Comparison of ENCODE assay signal across 9 cellular contexts in genomic region chr16:4769306-4769638, GRCh38. TPM values are rescaled to one million over a fixed set of nuclear protein-coding genes. Genes with fewer than 3 reads are reported as not detected.
DNase-seq lines count a peak whose midpoint lies in the region; ATAC-seq and TF ChIP-seq lines count a peak whose summit lies in the region.
"Had no signal": no experiment of that assay in that cellular context is flagged by ENCODE, and none has a peak within 500 bp of the region (broad histone marks: within the 10 kb centered on the region; RNA-seq: fewer than 3 reads in every experiment).

No MANE protein-coding gene starts in this region.

- H3K4me3 Mint-ChIP-seq in IgD-negative memory B cell (peak overlapping the region; percentile 50 to 98 (median 94)), chondrocyte (ENCODE audit: unreplicated experiment) (peak overlapping the region; percentile 82)

- H3K27me3 ChIP-seq in mucosa of rectum (ENCODE audit: control insufficient read depth in 2 of 2, insufficient read depth in 2 of 2, low read length in 2 of 2) (no peaks in the 10 kb centered on the region), brain microvascular endothelial cell (replicated peaks) (no peaks in the 10 kb centered on the region)

- H3K36me3 ChIP-seq in mucosa of rectum (ENCODE audit: control insufficient read depth in 2 of 2, insufficient read depth in 2 of 2, low read length in 2 of 2) (peaks cover 0 to 7% of the 10 kb centered on the region in 2 donors), brain microvascular endothelial cell (replicated peaks) (peaks cover 3% of the 10 kb centered on the region)

- H3K9me3 ChIP-seq in mucosa of rectum (ENCODE audit: control insufficient read depth in 2 of 2, low read length in 2 of 2): no peaks in the 10 kb centered on the region

- no peak for ATAC-seq in GM18873 (IDR thresholded peaks at IDR 0.05; ENCODE audit: low FRiP score, unreplicated experiment)

- peak overlapping the region; percentile 73 to 96 for H3K4me3 ChIP-seq in mucosa of rectum (ENCODE audit: low read length in 2 of 2)
- H3K4me3 ChIP-seq in brain microvascular endothelial cell (ENCODE audit: low read depth, low read length): no peak overlapping the region

- H3K36me3 Mint-ChIP-seq in IgD-negative memory B cell: no peaks in the 10 kb centered on the region
- H3K36me3 Mint-ChIP-seq in chondrocyte (ENCODE audit: low read depth): no peaks in the 10 kb centered on the region

- H3K4me1 ChIP-seq in mucosa of rectum (ENCODE audit: control insufficient read depth in 2 of 2, insufficient read depth in 2 of 2, low read length in 2 of 2): peaks cover 20 to 24% of the 10 kb centered on the region in 2 donors

- H3K9ac ChIP-seq in mucosa of rectum (ENCODE audit: low read depth in 1 of 2, low read length in 2 of 2): peak overlapping the region; percentile 32 to 75

- H3K27me3 Mint-ChIP-seq in IgD-negative memory B cell: no peaks in the 10 kb centered on the region
- H3K27me3 Mint-ChIP-seq in chondrocyte (ENCODE audit: low read depth): no peaks in the 10 kb centered on the region

- no peak for TF ChIP-seq CTCF in 22Rv1 (IDR thresholded peaks at IDR 0.05)
- TF ChIP-seq CTCF in chondrocyte (IDR thresholded peaks at IDR 0.05): no peak
- TF ChIP-seq CTCF in brain microvascular endothelial cell (IDR thresholded peaks at IDR 0.05; ENCODE audit: low read depth, low read length, missing control alignments): no peak

- H3K27ac ChIP-seq in 22Rv1 (peak overlapping the region; percentile 91), mucosa of rectum (ENCODE audit: low read depth in 2 of 2, low read length in 2 of 2) (peak overlapping the region in 1 of 2 donors; percentile 95), brain microvascular endothelial cell (no peak overlapping the region)

- in situ Hi-C loops in brain microvascular endothelial cell (cut with HindIII; ENCODE audit: low pct_ligation_motif_present, low sequenced_read_pairs): no loop called here

- no peaks in the 10 kb centered on the region for H3K9me3 Mint-ChIP-seq in IgD-negative memory B cell
- no peaks in the 10 kb centered on the region for H3K9me3 Mint-ChIP-seq in chondrocyte (ENCODE audit: low read depth)

- peaks cover 12 to 24% (median 15%) of the 10 kb centered on the region in 3 donors for H3K4me1 Mint-ChIP-seq in IgD-negative memory B cell
- H3K4me1 Mint-ChIP-seq in chondrocyte (ENCODE audit: low read depth): peaks cover 29% of the 10 kb centered on the region

- DNase-seq in chondrocyte (ENCODE audit: low spot score): no peak
- no peak for DNase-seq in erythroblast (lab: John Stamatoyannopoulos, UW)
- no peak for DNase-seq in brain microvascular endothelial cell
- no peak for DNase-seq in OCI-M1 (lab: John Stamatoyannopoulos, UW)

- no peak for TF ChIP-seq POLR2A in erythroblast (IDR thresholded peaks at IDR 0.05; ENCODE audit: low read length)

- peak overlapping the region; percentile 22 to 96 (median 88) for H3K27ac Mint-ChIP-seq in IgD-negative memory B cell
- peak overlapping the region; percentile 53 for H3K27ac Mint-ChIP-seq in chondrocyte (ENCODE audit: unreplicated experiment)

RNA-seq across cellular contexts. Expression of gene ZNF500, which starts 2.3 kb away (rescaled TPM):
- 17.8 TPM for polyA plus RNA-seq in IgD-negative memory B cell
- total RNA-seq in chondrocyte: 13.1 to 16.2 TPM (median 14.7 TPM) in 3 replicates

RNA-seq across cellular contexts. Expression of gene SEPTIN12, which starts 18.9 kb away (rescaled TPM):
- polyA plus RNA-seq in IgD-negative memory B cell: not detected
- not detected in 3 replicates for total RNA-seq in chondrocyte
- total RNA-seq: mononuclear cell had no signal

RNA-seq across cellular contexts. Expression of gene SMIM22, which starts 25.9 kb away (rescaled TPM):
- not detected for polyA plus RNA-seq in IgD-negative memory B cell
- total RNA-seq in chondrocyte: not detected in 3 replicates
- total RNA-seq: mononuclear cell had no signal

RNA-seq across cellular contexts. Expression of gene ROGDI, which starts 33.2 kb away (rescaled TPM):
- 4.0 TPM for polyA plus RNA-seq in IgD-negative memory B cell
- total RNA-seq in chondrocyte: 24.9 to 37.6 TPM (median 35.6 TPM) in 3 replicates

RNA-seq across cellular contexts. Expression of gene DNAAF8, which starts 34.9 kb away (rescaled TPM):
- polyA plus RNA-seq in IgD-negative memory B cell: 0.35 TPM
- 2.0 to 2.6 TPM (median 2.2 TPM) in 3 replicates for total RNA-seq in chondrocyte
- total RNA-seq: mononuclear cell had no signal
